9 cellular contexts compared by ENCODE assay signal in genomic region chr16:21301895-21302291, GRCh38. TPM values are rescaled to one million over a fixed set of nuclear protein-coding genes. Genes with fewer than 3 reads are reported as not detected.
DNase-seq lines count a peak whose midpoint lies in the region; ATAC-seq, FAIRE-seq and TF ChIP-seq lines count a peak whose summit lies in the region.
"Had no signal": no experiment of that assay in that cellular context is flagged by ENCODE, and none has a peak within 500 bp of the region (broad histone marks: within the 10 kb centered on the region; RNA-seq: fewer than 3 reads in every experiment).

No MANE protein-coding gene starts in this region.

- peaks cover 27 to 47% of the 10 kb centered on the region in 2 donors for H3K27me3 Mint-ChIP-seq in CD8-positive, alpha-beta memory T cell

- H4K5ac ChIP-seq in H1 (ENCODE audit: insufficient read length, low read depth, low read length), result no peak overlapping the region

- no peak for TF ChIP-seq CTCF in H1 (IDR thresholded peaks at IDR 0.05; ENCODE audit: control extremely low read depth in 1 of 3, insufficient read depth in 1 of 3, low read depth in 1 of 3, low read length in 3 of 3)

- H3K14ac ChIP-seq in H1 (ENCODE audit: insufficient read length), result no peak overlapping the region
- H3K14ac ChIP-seq in neuronal stem cell (ENCODE audit: low read length), result no peak overlapping the region

- TF ChIP-seq EP300 in H1 (IDR thresholded peaks at IDR 0.05; ENCODE audit: borderline replicate concordance in 1 of 2, low read depth in 2 of 2, low read length in 2 of 2), result no peak

- H2BK15ac ChIP-seq in H1 (ENCODE audit: low read length) (no peak overlapping the region), neuronal stem cell (ENCODE audit: low read length) (no peak overlapping the region)

- H3K18ac ChIP-seq in H1 (ENCODE audit: extremely low read depth, low read length), result no peak overlapping the region
- peak overlapping the region; percentile 70 for H3K18ac ChIP-seq in neuronal stem cell (ENCODE audit: low read length)

- no peaks in the 10 kb centered on the region for H3K9me3 ChIP-seq in CD8-positive, alpha-beta memory T cell (ENCODE audit: low read length)
- H3K9me3 ChIP-seq in H1 (ENCODE audit: insufficient read depth in 2 of 2, low read depth in 1 of 2, low read length in 1 of 2), result no peaks in the 10 kb centered on the region
- peaks cover 0 to 2% of the 10 kb centered on the region in 2 donors for H3K9me3 ChIP-seq in neuronal stem cell (replicated peaks in 1 of 2; ENCODE audit: control insufficient read depth in 2 of 2, insufficient read depth in 1 of 2, low read depth in 1 of 2, low read length in 2 of 2)

- no peaks in the 10 kb centered on the region for H3K36me3 ChIP-seq in CD8-positive, alpha-beta memory T cell (ENCODE audit: insufficient read depth, low read length)
- H3K36me3 ChIP-seq in H1 (ENCODE audit: control insufficient read depth in 2 of 4, insufficient read depth in 4 of 4, low read length in 3 of 4) (no peaks in the 10 kb centered on the region), neuronal stem cell (replicated peaks in 1 of 2; ENCODE audit: control insufficient read depth in 2 of 2, insufficient read depth in 2 of 2, low read length in 2 of 2) (no peaks in the 10 kb centered on the region)

- TF ChIP-seq RAD21 in H1 (IDR thresholded peaks at IDR 0.05 in 1 of 2, conservative IDR thresholded peaks at IDR 0.05 in 1 of 2; ENCODE audit: low read depth in 2 of 2, low read length in 2 of 2), result no peak

- H3K27me3 ChIP-seq in CD8-positive, alpha-beta memory T cell (ENCODE audit: insufficient read depth, low read length, poor library complexity, severe bottlenecking), result no peaks in the 10 kb centered on the region
- peaks cover 8 to 38% (median 25%) of the 10 kb centered on the region in 4 experiments for H3K27me3 ChIP-seq in H1 (replicated peaks in 1 of 4; ENCODE audit: control insufficient read depth in 3 of 4, extremely low read depth in 1 of 4, insufficient read depth in 3 of 4, low read length in 3 of 4)
- peaks cover 4 to 38% (median 18%) of the 10 kb centered on the region in 3 experiments for H3K27me3 ChIP-seq in neuronal stem cell (ENCODE audit: control insufficient read depth in 3 of 3, insufficient read depth in 3 of 3, low read depth in 1 of 3, low read length in 3 of 3)

- no peak for ATAC-seq in GM21723 (IDR thresholded peaks at IDR 0.05; ENCODE audit: unreplicated experiment)
- no peak for ATAC-seq in HG03045 (IDR thresholded peaks at IDR 0.05; ENCODE audit: unreplicated experiment)
- ATAC-seq in GM21526 (IDR thresholded peaks at IDR 0.05; ENCODE audit: low FRiP score, unreplicated experiment), result no peak
- ATAC-seq in HG03521 (IDR thresholded peaks at IDR 0.05; ENCODE audit: unreplicated experiment), result no peak

- no peak overlapping the region for H2BK12ac ChIP-seq in H1 (ENCODE audit: low read depth, low read length)
- no peak overlapping the region for H2BK12ac ChIP-seq in neuronal stem cell (ENCODE audit: low read length)

- no peak for DNase-seq in CD8-positive, alpha-beta memory T cell
- DNase-seq in NCI-H526 treated with DMSO at 0.1 percent for 48 hours (lab: John Stamatoyannopoulos, UW) (peak; percentile 50), H1 (ENCODE audit: low read depth in 1 of 2, low spot score in 2 of 2) (no peak), neuronal stem cell (ENCODE audit: low spot score) (no peak)

- CTCF ChIA-PET in CD8-positive, alpha-beta memory T cell (lab: Charles Lee), result no interaction called here
- CTCF ChIA-PET in H1 (lab: Charles Lee; ENCODE audit: partially characterized antibody), result interaction anchor here (1.3 to 3.8 kb wide), 10 partner anchors 10 to 144 kb away, joined by 3 to 65 read pairs (median 12); partner anchors contain the start of genes CRYM and LDAF1

- H3K79me1 ChIP-seq in H1 (ENCODE audit: low read depth, low read length) (no peaks in the 10 kb centered on the region), neuronal stem cell (ENCODE audit: low read depth, low read length) (no peaks in the 10 kb centered on the region)

- H3K27ac ChIP-seq in CD8-positive, alpha-beta memory T cell (ENCODE audit: low read depth, low read length), result no peak overlapping the region
- H3K27ac ChIP-seq in H1 (ENCODE audit: low read depth, low read length), result no peak overlapping the region
- no peak overlapping the region for H3K27ac ChIP-seq in neuronal stem cell (replicated peaks; ENCODE audit: low read length)

- H2BK5ac ChIP-seq in H1 (ENCODE audit: low read depth, low read length) (no peak overlapping the region), neuronal stem cell (ENCODE audit: low read length) (peak overlapping the region; percentile 39)

- no peak overlapping the region for H4K8ac ChIP-seq in H1 (ENCODE audit: extremely low read depth, insufficient read depth, low read length)
- no peak overlapping the region for H4K8ac ChIP-seq in neuronal stem cell (ENCODE audit: low read depth, low read length)

- H3K4me2 ChIP-seq in H1 (ENCODE audit: insufficient read depth in 1 of 2, low read depth in 2 of 2, low read length in 2 of 2) (peak overlapping the region; percentile 76 to 96), neuronal stem cell (ENCODE audit: insufficient read depth, low read length, poor library complexity, severe bottlenecking) (peak overlapping the region; percentile 94)

- no peaks in the 10 kb centered on the region for H3K79me2 ChIP-seq in H1 (ENCODE audit: control insufficient read depth in 1 of 2, insufficient read depth in 2 of 2, low read length in 2 of 2)

- H3K23ac ChIP-seq in H1 (ENCODE audit: insufficient read length), result no peak overlapping the region
- H3K23ac ChIP-seq in neuronal stem cell (ENCODE audit: low read depth, low read length, poor library complexity), result peak overlapping the region; percentile 85

- H3K9me3 Mint-ChIP-seq in CD8-positive, alpha-beta memory T cell, result no peaks in the 10 kb centered on the region

- H4K20me1 ChIP-seq in H1 (replicated peaks in 1 of 2; ENCODE audit: control insufficient read depth in 1 of 2, insufficient read depth in 2 of 2, low read length in 2 of 2), result peaks cover 0 to 7% of the 10 kb centered on the region in 2 experiments

- no peak overlapping the region for H2BK20ac ChIP-seq in H1 (ENCODE audit: low read length)

- H3K23me2 ChIP-seq in H1 (ENCODE audit: low read depth, low read length), result peaks cover 10% of the 10 kb centered on the region; the same call in 1 of the 2 replicates

- no peak for TF ChIP-seq POLR2A in H1 (IDR thresholded peaks at IDR 0.05; ENCODE audit: control extremely low read depth in 1 of 2, low read depth in 2 of 2, low read length in 2 of 2)

- H3K4me1 Mint-ChIP-seq in CD8-positive, alpha-beta memory T cell, result peaks cover 15 to 25% (median 23%) of the 10 kb centered on the region in 3 donors

- 4% methylated on average over 17 of the region's 17 CpGs; no CpG with 5 or more reads in 1 of the 2 experiments for WGBS in H1 (ENCODE audit: extremely low coverage in 1 of 2, insufficient coverage in 1 of 2, insufficient read length in 1 of 2, insufficient replicate concordance in 2 of 2, low coverage in 1 of 2, low lambda C conversion rate in 2 of 2, missing lambda C conversion rate in 1 of 2), 2 experiments
- no CpG with 5 or more reads among the region's 17 CpGs for WGBS in neuronal stem cell (ENCODE audit: extremely low coverage in 2 of 2, insufficient read length in 2 of 2, insufficient replicate concordance in 1 of 2), 2 donors

- H3K36me3 Mint-ChIP-seq in CD8-positive, alpha-beta memory T cell, result no peaks in the 10 kb centered on the region

- POLR2A ChIA-PET in CD8-positive, alpha-beta memory T cell (lab: Charles Lee), result no interaction called here
- POLR2A ChIA-PET in H1 (lab: Charles Lee; ENCODE audit: partially characterized antibody), result interaction anchor here (1.9 kb wide), 1 partner anchor 143 kb away, joined by 9 read pairs; the partner anchor contains the start of gene LDAF1

- peaks cover 8% of the 10 kb centered on the region for H3K4me1 ChIP-seq in CD8-positive, alpha-beta memory T cell (ENCODE audit: insufficient read depth, low read length)
- H3K4me1 ChIP-seq in H1 (replicated peaks in 1 of 4; ENCODE audit: control insufficient read depth in 3 of 4, insufficient read depth in 4 of 4, low read length in 3 of 4) (peaks cover 0 to 3% (median 2%) of the 10 kb centered on the region in 4 experiments; a peak in 4 of 7 replicates), neuronal stem cell (ENCODE audit: control insufficient read depth in 2 of 2, insufficient read depth in 1 of 2, low read depth in 1 of 2, low read length in 2 of 2) (peaks cover 2 to 3% of the 10 kb centered on the region in 2 donors)

- no peak overlapping the region for H3K4ac ChIP-seq in H1 (replicated peaks; ENCODE audit: insufficient read length, low read depth, low read length)
- no peak overlapping the region for H3K4ac ChIP-seq in neuronal stem cell (ENCODE audit: low read length)

- H3K56ac ChIP-seq in H1 (replicated peaks; ENCODE audit: insufficient read length, low read depth, low read length), result no peak overlapping the region

- FAIRE-seq in H1 (lab: Jason Lieb, UNC), result no peak
- FAIRE-seq: endometrium had no signal

- H2AFZ ChIP-seq in H1 (ENCODE audit: low read length) (no peak overlapping the region), neuronal stem cell (ENCODE audit: low read length) (peak overlapping the region; percentile 97)

- H3K9ac ChIP-seq in H1 (replicated peaks in 1 of 4; ENCODE audit: extremely low read depth in 1 of 4, low read depth in 3 of 4, low read length in 3 of 4) (no peak overlapping the region), neuronal stem cell (ENCODE audit: low read depth, low read length, poor library complexity) (no peak overlapping the region)

- H3K27ac Mint-ChIP-seq in CD8-positive, alpha-beta memory T cell, result peak overlapping the region in 1 of 8 donors; percentile 29

- H2AK5ac ChIP-seq in H1 (ENCODE audit: low read depth, low read length), result no peak overlapping the region
- no peak overlapping the region for H2AK5ac ChIP-seq in neuronal stem cell (ENCODE audit: low read depth, low read length)

- H3K4me3 Mint-ChIP-seq in CD8-positive, alpha-beta memory T cell, result peak overlapping the region; percentile 24 to 89 (median 82)

- H4K91ac ChIP-seq in H1 (replicated peaks; ENCODE audit: insufficient read length, low read length), result no peak overlapping the region
- no peak overlapping the region for H4K91ac ChIP-seq in neuronal stem cell (ENCODE audit: low read depth, low read length, poor library complexity)

- H2BK120ac ChIP-seq in H1 (replicated peaks; ENCODE audit: low read depth, low read length), result no peak overlapping the region
- peak overlapping the region; percentile 31 for H2BK120ac ChIP-seq in neuronal stem cell (ENCODE audit: low read depth, low read length)

- peak overlapping the region; percentile 70 for H3K4me3 ChIP-seq in CD8-positive, alpha-beta memory T cell (ENCODE audit: low read length)
- H3K4me3 ChIP-seq in H1 (ENCODE audit: extremely low read depth in 1 of 4, insufficient read depth in 2 of 4, low read depth in 3 of 4, low read length in 4 of 4) (peak overlapping the region; percentile 34 to 74 (median 68)), neuronal stem cell (ENCODE audit: low read length in 2 of 2) (peak overlapping the region; percentile 52 to 89)

RNA-seq across cellular contexts. Expression of gene CRYM, which starts 23.8 kb away (rescaled TPM):
- total RNA-seq in CD8-positive, alpha-beta memory T cell, result not detected
- polyA plus RNA-seq in CD8-positive, alpha-beta memory T cell, result not detected
- total RNA-seq in H1 (2021; fragmentation: NEBNext Ultra II Directional; extraction: Animal tissue kit (Norgen Biotek cat#: 25700)), result 12.9 and 14.3 TPM in 2 replicates
- 40.4 and 47.3 TPM in 2 replicates for polyA plus RNA-seq in H1 (2011; rRNA removed)
- 34.7 TPM for polyA plus RNA-seq in H1 (2011; cell fraction: cytosol; rRNA removed)
- polyA plus RNA-seq in H1 (2011; cell fraction: nucleus; rRNA removed), result 20.5 TPM
- 15.4 to 21.0 TPM (median 18.7 TPM) in 4 replicates for polyA plus RNA-seq in H1 (2012, experiment 1 of 2)
- polyA plus RNA-seq in H1 (2012, experiment 2 of 2), result 11.7 TPM
- polyA plus RNA-seq in H1 (2013, experiment 1 of 2), result 4.8 TPM
- 5.4 TPM for polyA plus RNA-seq in H1 (2013, experiment 2 of 2)
- 8.2 and 14.4 TPM in 2 replicates for polyA minus RNA-seq in H1 (2011; rRNA and poly(A)+ RNA removed)
- polyA minus RNA-seq in H1 (2011; cell fraction: cytosol; rRNA and poly(A)+ RNA removed), result 7.3 TPM
- polyA minus RNA-seq in H1 (2011; cell fraction: nucleus; rRNA and poly(A)+ RNA removed), result 7.7 TPM
- polyA plus RNA-seq in neuronal stem cell (2013, experiment 1 of 2), result 1.4 TPM
- polyA plus RNA-seq in neuronal stem cell (2013, experiment 2 of 2), result 1.6 TPM

Comparison
In these comparisons a context has a peak if more than half of its experiments do, and no peak if none do; other contexts are left out.
1. RNA of gene CRYM, which starts 23.8 kb away (total RNA-seq): 12.9 to 14.3 TPM in H1; not detected in CD8-positive, alpha-beta memory T cell; every median in the first group is over 10 times any median in the second.
2. Peak in every context shown above with its lines, with median percentiles within 50 percentile points of each other: H3K4me3 ChIP-seq.